In genomic region chr3:54862526-54862925, GRCh38 we compare ENCODE assay signal across 23 cellular contexts.
A peak's percentile ranks its signal among the peaks of the same experiment; 100 is the strongest.
DNase-seq lines count a peak whose midpoint lies in the region; ATAC-seq and TF ChIP-seq lines count a peak whose summit lies in the region.
"Had no signal": no experiment of that assay in that cellular context is flagged by ENCODE, and none has a peak within 500 bp of the region (broad histone marks: within the 10 kb centered on the region; RNA-seq: fewer than 3 reads in every experiment).

No MANE protein-coding gene starts in this region.

- no peak for TF ChIP-seq CTCF in AG10803 (conservative IDR thresholded peaks at IDR 0.05; ENCODE audit: low read length)
- no peak for TF ChIP-seq CTCF in IMR-90 (conservative IDR thresholded peaks at IDR 0.05; ENCODE audit: low read depth, low read length)
- TF ChIP-seq CTCF in fibroblast of villous mesenchyme (IDR thresholded peaks at IDR 0.05; ENCODE audit: insufficient read depth, low read depth, low read length): no peak
- no peak for TF ChIP-seq CTCF in esophagus muscularis mucosa (IDR thresholded peaks at IDR 0.05)

- no CpG with 5 or more reads among the region's 5 CpGs for whole genome bisulfite sequencing in IMR-90 (ENCODE audit: extremely low coverage in 2 of 2, insufficient read length in 1 of 2), 2 experiments
- 78% methylated on average over 5 of the region's 5 CpGs for WGBS in esophagus muscularis mucosa

- no peak overlapping the region for H3K14ac ChIP-seq in IMR-90 (replicated peaks; ENCODE audit: low read depth, low read length)

- H2BK5ac ChIP-seq in IMR-90 (ENCODE audit: low read depth, low read length, poor library complexity, severe bottlenecking): no peak overlapping the region

- H2AFZ ChIP-seq in IMR-90 (replicated peaks; ENCODE audit: low read length, poor library complexity): no peak overlapping the region

- BruUV-seq in IMR-90 (replicated peaks; lab: Mats Ljungman, UMichigan): no TSS peak

- H3K9me3 ChIP-seq in IMR-90 (ENCODE audit: control insufficient read depth, insufficient read depth, low read length) (no peaks in the 10 kb centered on the region), esophagus muscularis mucosa (no peaks in the 10 kb centered on the region)
- H3K9me3 ChIP-seq: A549, ovary had no signal

- dilution Hi-C loops in IMR-90 (cut with HindIII; ENCODE audit: low sequenced_read_pairs, unreplicated experiment): no loop called here

- H3K4me3 ChIP-seq in AG10803 (ENCODE audit: low read length) (no peak overlapping the region), IMR-90 (ENCODE audit: insufficient read depth, low read depth, low read length) (no peak overlapping the region), fibroblast of villous mesenchyme (ENCODE audit: low read depth, low read length) (no peak overlapping the region), esophagus muscularis mucosa (no peak overlapping the region)
- H3K4me3 ChIP-seq: A549, cardiac muscle cell, GM12878, ovary had no signal

- no peak overlapping the region for H4K91ac ChIP-seq in IMR-90 (ENCODE audit: insufficient read depth, low read depth, low read length)

- TF ChIP-seq EP300 in esophagus muscularis mucosa (IDR thresholded peaks at IDR 0.05): no peak

- no peak overlapping the region for H3K4me2 ChIP-seq in IMR-90 (ENCODE audit: low read depth, low read length)
- H3K4me2 ChIP-seq: A549 had no signal

- no peak overlapping the region for H3K56ac ChIP-seq in IMR-90 (ENCODE audit: extremely low read depth, insufficient read depth, low read length)

- no peak overlapping the region for H2AK5ac ChIP-seq in IMR-90 (ENCODE audit: low read depth, low read length)

- H3K36me3 ChIP-seq in IMR-90 (ENCODE audit: control insufficient read depth, insufficient read depth, low read length): no peaks in the 10 kb centered on the region
- H3K36me3 ChIP-seq in esophagus muscularis mucosa: no peaks in the 10 kb centered on the region
- H3K36me3 ChIP-seq: cardiac muscle cell, ovary had no signal

- no peak overlapping the region for H3K23ac ChIP-seq in IMR-90 (ENCODE audit: low read depth, low read length)

- no peak overlapping the region for H3K18ac ChIP-seq in IMR-90 (ENCODE audit: low read depth, low read length)

- TF ChIP-seq POLR2A in IMR-90 (IDR thresholded peaks at IDR 0.05; ENCODE audit: low read depth, low read length): no peak
- TF ChIP-seq POLR2A in esophagus muscularis mucosa (IDR thresholded peaks at IDR 0.05; ENCODE audit: low read depth): no peak

- H3K9me1 ChIP-seq in IMR-90 (ENCODE audit: insufficient read depth, low read length): peaks cover 18% of the 10 kb centered on the region; the same call in 1 of the 2 replicates

- DNase-seq in AG10803 (ENCODE audit: low read depth): peak; percentile 34
- DNase-seq in IMR-90: no peak
- peak; percentile 83 for DNase-seq in SKM-1 (lab: John Stamatoyannopoulos, UW; ENCODE audit: unreplicated experiment)
- DNase-seq in fibroblast of villous mesenchyme (ENCODE audit: low read depth): peak; percentile 26
- no peak for DNase-seq in KG1 (lab: John Stamatoyannopoulos, UW)
- no peak for DNase-seq in esophagus muscularis mucosa (ENCODE audit: extremely low spot score)
- DNase-seq in GOT3 (lab: John Stamatoyannopoulos, UW): no peak
- DNase-seq: activated CD4-positive, alpha-beta T cell treated with anti-CD3 and anti-CD28 coated beads, Interleukin-2, amount 50 U/mL, for 4 hours; activated CD8-positive, alpha-beta memory T cell treated with anti-CD3 and anti-CD28 coated beads, Interleukin-2, amount 50 U/mL, for 48 hours; activated effector memory CD4-positive, alpha-beta T cell treated with Interleukin-2 at 50 U/mL for 16 hours; foreskin melanocyte; hypothalamus; Kasumi-1; NCI-H1417 treated with DMSO at 0.1 percent for 48 hours; NCI-H524 treated with DMSO at 0.1 percent for 48 hours; ovary; right cardiac atrium; T-helper 1 cell had no signal

- H3K27ac ChIP-seq in IMR-90 (ENCODE audit: insufficient read depth, low read length): no peak overlapping the region
- no peak overlapping the region for H3K27ac ChIP-seq in esophagus muscularis mucosa (replicated peaks in 1 of 4)
- H3K27ac ChIP-seq: A549, C4-2B, cardiac muscle cell, ovary had no signal

- H3K79me1 ChIP-seq in IMR-90 (ENCODE audit: low read depth in 1 of 2, low read length in 2 of 2): no peaks in the 10 kb centered on the region

- H3K27me3 ChIP-seq in IMR-90 (ENCODE audit: control insufficient read depth, insufficient read depth, low read length): no peaks in the 10 kb centered on the region
- no peaks in the 10 kb centered on the region for H3K27me3 ChIP-seq in esophagus muscularis mucosa
- H3K27me3 ChIP-seq: cardiac muscle cell, ovary had no signal

- POLR2A ChIA-PET in IMR-90 (lab: Charles Lee; ENCODE audit: unreplicated experiment): no interaction called here

- H4K20me1 ChIP-seq in IMR-90 (ENCODE audit: insufficient read depth, low read length): no peaks in the 10 kb centered on the region

- H4K5ac ChIP-seq in IMR-90 (ENCODE audit: low read depth, low read length): no peak overlapping the region

- H3K4me1 ChIP-seq in IMR-90 (ENCODE audit: control insufficient read depth, insufficient read depth, low read length) (peaks cover 3% of the 10 kb centered on the region; the same call in 1 of the 2 replicates), esophagus muscularis mucosa (peaks cover 9 to 49% (median 33%) of the 10 kb centered on the region in 4 donors)
- H3K4me1 ChIP-seq: A549 had no signal

- H2BK15ac ChIP-seq in IMR-90 (ENCODE audit: low read depth, low read length): peak overlapping the region; percentile 31; the same call in 1 of the 3 replicates

- CTCF ChIA-PET in IMR-90 (lab: Yijun Ruan, JAX): no interaction called here

- H2AK9ac ChIP-seq in IMR-90 (replicated peaks; ENCODE audit: low read depth, low read length, poor library complexity): no peak overlapping the region

- H4K8ac ChIP-seq in IMR-90 (ENCODE audit: low read depth in 2 of 2, low read length in 2 of 2): no peak overlapping the region

- ATAC-seq in IMR-90 (ENCODE audit: low read depth) (no peak), HG02885 (IDR thresholded peaks at IDR 0.05; ENCODE audit: poor library complexity, unreplicated experiment) (no peak)
- ATAC-seq: A549, GM12878 had no signal

- in situ Hi-C loops in IMR-90 (cut with MboI; ENCODE audit: low sequenced_read_pairs): loop anchor here (10.0 to 25.0 kb wide), 2 partner anchors 400 to 862 kb away; no protein-coding TSS in a partner anchor

- intact Hi-C loops in IMR-90 (cut with micrococcal nuclease): no loop called here
- intact Hi-C loops in esophagus muscularis mucosa (cut with DNase I): no loop called here

- TF ChIP-seq RAD21 in IMR-90 (IDR thresholded peaks at IDR 0.05; ENCODE audit: low read length): no peak

- no peak overlapping the region for H3K9ac ChIP-seq in IMR-90 (ENCODE audit: low read depth, low read length)

- H2BK120ac ChIP-seq in IMR-90 (ENCODE audit: low read depth, low read length): no peak overlapping the region

- H3K4ac ChIP-seq in IMR-90 (ENCODE audit: low read depth, low read length): no peak overlapping the region

- no peak overlapping the region for H2BK20ac ChIP-seq in IMR-90 (ENCODE audit: low read depth, low read length)

TF ChIP-seq in IMR-90, 13 proteins besides CTCF, POLR2A, EP300 and RAD21:
- TF ChIP-seq NFE2L2 (IDR thresholded peaks at IDR 0.05; ENCODE audit: low read depth, low read length): no peak
- TF ChIP-seq RFX5 (IDR thresholded peaks at IDR 0.05; ENCODE audit: low read depth, low read length): no peak
- no peak for TF ChIP-seq USF2 (IDR thresholded peaks at IDR 0.05; ENCODE audit: low read depth, low read length)
- TF ChIP-seq CEBPB (IDR thresholded peaks at IDR 0.05; ENCODE audit: low read depth, low read length): no peak
- no peak for TF ChIP-seq MAFK (IDR thresholded peaks at IDR 0.05; ENCODE audit: low read depth, low read length)
- no peak for TF ChIP-seq SMC3 (IDR thresholded peaks at IDR 0.05; ENCODE audit: low read depth, low read length)
- TF ChIP-seq BHLHE40 (IDR thresholded peaks at IDR 0.05; ENCODE audit: low read depth, low read length): no peak

Comparison
In these comparisons a context has a peak if more than half of its experiments do, and no peak if none do; other contexts are left out.
1. DNase-seq: peak in AG10803 (single experiment), SKM-1 (single experiment) and fibroblast of villous mesenchyme (single experiment); none in IMR-90 (single experiment), KG1 (single experiment), esophagus muscularis mucosa (single experiment) and GOT3 (single experiment).